Comparison of ENCODE assay signal across 8 cellular contexts in genomic region chr6:26594730-26595632, GRCh38. TPM values are rescaled to one million over a fixed set of nuclear protein-coding genes. Genes with fewer than 3 reads are reported as not detected.
A peak's percentile ranks its signal among the peaks of the same experiment; 100 is the strongest.
DNase-seq lines count a peak whose midpoint lies in the region; ATAC-seq, FAIRE-seq and TF ChIP-seq lines count a peak whose summit lies in the region.

No MANE protein-coding gene starts in this region.

- intact Hi-C loops in Panc1 (cut with micrococcal nuclease; ENCODE audit: unreplicated experiment) (loop anchor here (1.0 kb wide), 2 partner anchors 18 to 23 kb away; no protein-coding TSS in a partner anchor), natural killer cell (cut with micrococcal nuclease) (loop anchor here (1.0 to 5.0 kb wide), 4 partner anchors 23 to 537 kb away; a partner anchor contains a TSS)

- TF ChIP-seq CTCF in 22Rv1 (IDR thresholded peaks at IDR 0.05) (no peak), Panc1 (IDR thresholded peaks at IDR 0.05) (no peak), natural killer cell (IDR thresholded peaks at IDR 0.05) (no peak)

- H3K4me3 ChIP-seq in Panc1 (ENCODE audit: low read depth in 2 of 2, low read length in 2 of 2), result peak overlapping the region; percentile 94 to 96

- H3K9me3 Mint-ChIP-seq in natural killer cell, result no peaks in the 10 kb centered on the region

- DNase-seq in H54 (ENCODE audit: insufficient read length, low spot score) (no peak), Panc1 (ENCODE audit: low read depth, low spot score) (peak; percentile 95), dedifferentiated amniotic fluid mesenchymal stem cell (ENCODE audit: extremely low spot score) (peak; percentile 71), natural killer cell (no peak), NCI-H2107 (lab: John Stamatoyannopoulos, UW) (no peak)

- H3K27ac ChIP-seq in 22Rv1 (peak overlapping the region; percentile 87), Panc1 (ENCODE audit: low read length) (peak overlapping the region; percentile 90)

- in situ Hi-C loops in Panc1 (cut with HindIII; ENCODE audit: low pct_unique_long_range_greater_than_20kb, low sequenced_read_pairs), result no loop called here

- CTCF ChIA-PET in Panc1 (lab: Charles Lee), result interaction anchor here (0.6 to 3.4 kb wide), 9 partner anchors 12 to 555 kb away, joined by 3 to 39 read pairs (median 4); no protein-coding TSS in a partner anchor

- peaks cover 6% of the 10 kb centered on the region; the same call in 1 of the 2 replicates for H3K36me3 ChIP-seq in Panc1 (ENCODE audit: control insufficient read depth, insufficient read depth, low read length)

- TF ChIP-seq POLR2A in H54 (IDR thresholded peaks at IDR 0.05; ENCODE audit: low read depth, low read length), result no peak

- peaks cover 3% of the 10 kb centered on the region; the same call in 1 of the 2 replicates for H3K4me1 ChIP-seq in Panc1 (ENCODE audit: control insufficient read depth, insufficient read depth, low read length)

- H3K4me1 Mint-ChIP-seq in natural killer cell, result peaks cover 6 to 10% of the 10 kb centered on the region in 2 donors

- POLR2A ChIA-PET in Panc1 (lab: Charles Lee), result interaction anchor here (1.7 kb wide), 1 partner anchor 18 kb away, joined by 10 read pairs; no protein-coding TSS in a partner anchor

- FAIRE-seq in H54 (lab: Jason Lieb, UNC), result peak; percentile 83

- ATAC-seq in Panc1 (peak; percentile 80), natural killer cell (no peak), HG03025 (IDR thresholded peaks at IDR 0.05; ENCODE audit: low FRiP score, unreplicated experiment) (no peak), HG02763 (IDR thresholded peaks at IDR 0.05; ENCODE audit: unreplicated experiment) (no peak)

- H3K36me3 Mint-ChIP-seq in natural killer cell, result no peaks in the 10 kb centered on the region

- H3K27me3 Mint-ChIP-seq in natural killer cell (ENCODE audit: low read depth in 2 of 2), result peaks cover 6 to 28% of the 10 kb centered on the region in 2 donors

- peak overlapping the region in 1 of 2 donors; percentile 51 for H3K27ac Mint-ChIP-seq in natural killer cell

- H3K9me3 ChIP-seq in Panc1 (ENCODE audit: control insufficient read depth, insufficient read depth, low read depth, low read length), result no peaks in the 10 kb centered on the region

- no peaks in the 10 kb centered on the region for H3K27me3 ChIP-seq in Panc1 (ENCODE audit: control insufficient read depth, insufficient read depth, low read length)

- H3K4me3 Mint-ChIP-seq in natural killer cell, result peak overlapping the region; percentile 57

- BruUV-seq in Panc1 (replicated peaks; lab: Mats Ljungman, UMichigan), result no TSS peak

RNA-seq across cellular contexts. Expression of gene ABT1, which starts 1.8 kb away (rescaled TPM):
- total RNA-seq in Panc1 (2021; ENCODE audit: unreplicated experiment), result 18.0 TPM
- 15.2 TPM for polyA plus RNA-seq in Panc1 (2012; ENCODE audit: insufficient read length)
- 10 to 100 TPM; 23.9 to 30.7 (median 29.9) TPM for total RNA-seq in natural killer cell

RNA-seq across cellular contexts. Expression of gene HMGN4, which starts 56.8 kb away (rescaled TPM):
- total RNA-seq in Panc1 (2021; ENCODE audit: unreplicated experiment) (60.5 TPM), natural killer cell (10 to 100 TPM; 55.7 to 80.6 (median 70.3) TPM)
- 67.7 TPM for polyA plus RNA-seq in Panc1 (2012; ENCODE audit: insufficient read length)

Comparison
In these comparisons a context has a peak if more than half of its experiments do, and no peak if none do; other contexts are left out.
1. DNase-seq: peak in Panc1 (single experiment) and dedifferentiated amniotic fluid mesenchymal stem cell (single experiment); none in H54 (single experiment), natural killer cell (single experiment) and NCI-H2107 (single experiment).